Comparison of ENCODE assay signal across 12 cellular contexts in genomic region chr2:15912203-15912602, GRCh38. TPM values are rescaled to one million over a fixed set of nuclear protein-coding genes. Genes with fewer than 3 reads are reported as not detected.
DNase-seq lines count a peak whose midpoint lies in the region; ATAC-seq lines count a peak whose summit lies in the region.
"Had no signal": no experiment of that assay in that cellular context is flagged by ENCODE, and none has a peak within 500 bp of the region (broad histone marks: within the 10 kb centered on the region; RNA-seq: fewer than 3 reads in every experiment).

No MANE protein-coding gene starts in this region.

- H3K9me3 Mint-ChIP-seq in activated naive CD4-positive, alpha-beta T cell treated with anti-CD3 and anti-CD28 coated beads for 36 hours, result no peaks in the 10 kb centered on the region
- H3K9me3 Mint-ChIP-seq: activated T-cell treated with anti-CD3 and anti-CD28 coated beads, Interleukin-2, amount 50 U/mL, for 24 hours; effector memory CD8-positive, alpha-beta T cell had no signal

- ATAC-seq in GM18502 (IDR thresholded peaks at IDR 0.05; ENCODE audit: poor library complexity, unreplicated experiment), result no peak
- ATAC-seq: effector memory CD8-positive, alpha-beta T cell had no signal

- no peak overlapping the region for H3K4me3 Mint-ChIP-seq in activated naive CD4-positive, alpha-beta T cell treated with anti-CD3 and anti-CD28 coated beads for 36 hours
- H3K4me3 Mint-ChIP-seq: activated T-cell treated with anti-CD3 and anti-CD28 coated beads, Interleukin-2, amount 50 U/mL, for 24 hours; effector memory CD8-positive, alpha-beta T cell had no signal

- peaks cover 5% of the 10 kb centered on the region for H3K27me3 Mint-ChIP-seq in activated naive CD4-positive, alpha-beta T cell treated with anti-CD3 and anti-CD28 coated beads for 36 hours (ENCODE audit: low read depth)
- H3K27me3 Mint-ChIP-seq: effector memory CD8-positive, alpha-beta T cell had no signal

- no peaks in the 10 kb centered on the region for H3K9me3 ChIP-seq in SJCRH30 (replicated peaks)
- H3K9me3 ChIP-seq: Caco-2 had no signal

- DNase-seq in ELF-1 (ENCODE audit: low read depth, low spot score) (peak; percentile 79), SJCRH30 (peak; percentile 98 to 99), globus pallidus (ENCODE audit: low spot score) (peak; percentile 30), pons (ENCODE audit: low spot score) (peak; percentile 51), AG08396 (ENCODE audit: low spot score) (no peak), GF-D8 (lab: John Stamatoyannopoulos, UW) (no peak)
- DNase-seq in activated naive CD4-positive, alpha-beta T cell treated with anti-CD3 and anti-CD28 coated beads for 36 hours, result no peak
- DNase-seq: activated T-cell treated with anti-CD3 and anti-CD28 coated beads, Interleukin-2, amount 50 U/mL, for 24 hours; Caco-2; effector memory CD8-positive, alpha-beta T cell; MV-4-11 had no signal

- H3K36me3 ChIP-seq in SJCRH30, result no peaks in the 10 kb centered on the region

- intact Hi-C loops in activated naive CD4-positive, alpha-beta T cell treated with anti-CD3 and anti-CD28 coated beads for 36 hours (cut with micrococcal nuclease), result no loop called here

- H3K4me1 ChIP-seq in SJCRH30, result peaks cover 59% of the 10 kb centered on the region

- H3K27me3 ChIP-seq in SJCRH30, result no peaks in the 10 kb centered on the region

- peak overlapping the region; percentile 95 for H3K27ac ChIP-seq in SJCRH30

- CTCF ChIA-PET in activated naive CD4-positive, alpha-beta T cell treated with anti-CD3 and anti-CD28 coated beads for 36 hours (lab: Charles Lee), result no interaction called here

- no peaks in the 10 kb centered on the region for H3K4me1 Mint-ChIP-seq in activated naive CD4-positive, alpha-beta T cell treated with anti-CD3 and anti-CD28 coated beads for 36 hours (ENCODE audit: low read depth)

- peak overlapping the region; percentile 30 for H3K4me3 ChIP-seq in SJCRH30

- no peaks in the 10 kb centered on the region for H3K36me3 Mint-ChIP-seq in activated naive CD4-positive, alpha-beta T cell treated with anti-CD3 and anti-CD28 coated beads for 36 hours (ENCODE audit: low read depth)

- H3K27ac Mint-ChIP-seq in activated naive CD4-positive, alpha-beta T cell treated with anti-CD3 and anti-CD28 coated beads for 36 hours, result no peak overlapping the region
- H3K27ac Mint-ChIP-seq: activated T-cell treated with anti-CD3 and anti-CD28 coated beads, Interleukin-2, amount 50 U/mL, for 24 hours; effector memory CD8-positive, alpha-beta T cell had no signal

RNA-seq across cellular contexts. Expression of gene MYCN, which starts 28.1 kb away (rescaled TPM):
- 185 and 190 TPM in 2 replicates for total RNA-seq in SJCRH30 (2014; rRNA removed; shearing (Covaris generic))
- under 1 TPM in 1 of 2 experiments, not detected in 1; 0.19 TPM for total RNA-seq in activated naive CD4-positive, alpha-beta T cell treated with anti-CD3 and anti-CD28 coated beads for 36 hours

Comparison
In these comparisons a context has a peak if more than half of its experiments do, and no peak if none do; other contexts are left out.
1. DNase-seq: peak in ELF-1 (single experiment), SJCRH30 (2 of 2), globus pallidus (single experiment) and pons (single experiment); none in AG08396 (single experiment), GF-D8 (single experiment) and activated naive CD4-positive, alpha-beta T cell treated with anti-CD3 and anti-CD28 coated beads for 36 hours (single experiment).
2. RNA of gene MYCN, which starts 28.1 kb away (total RNA-seq): 185 to 190 TPM in SJCRH30; 0.19 TPM in activated naive CD4-positive, alpha-beta T cell treated with anti-CD3 and anti-CD28 coated beads for 36 hours; every median in the first group is over 100 times any median in the second.